Comparison of ENCODE assay signal across 5 cellular contexts in the genomic region with DNA sequence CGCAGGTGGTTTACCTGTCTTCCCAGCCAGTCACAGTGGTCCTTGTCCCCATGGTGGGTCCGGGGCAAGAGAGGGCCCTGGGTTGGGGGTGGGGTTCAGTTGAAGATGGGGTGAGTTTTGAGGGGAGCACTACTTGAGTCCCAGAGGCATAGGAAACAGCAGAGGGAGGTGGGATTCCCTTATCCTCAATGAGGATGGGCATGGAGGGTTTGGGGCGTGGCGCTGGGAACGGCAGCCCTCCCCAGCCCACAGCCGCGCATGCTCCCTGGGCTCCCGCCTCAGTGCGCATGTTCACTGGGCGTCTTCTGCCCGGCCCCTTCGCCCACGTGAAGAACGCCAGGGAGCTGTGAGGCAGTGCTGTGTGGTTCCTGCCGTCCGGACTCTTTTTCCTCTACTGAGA. TPM values are rescaled to one million over a fixed set of nuclear protein-coding genes. Genes with fewer than 3 reads are reported as not detected.
"Had no signal": no experiment of that assay in that cellular context is flagged by ENCODE, and none has a peak within 500 bp of the region (broad histone marks: within the 10 kb centered on the region; RNA-seq: fewer than 3 reads in every experiment).

Gene GAGE12E, plus strand, starts transcription at position 301 of the 400 bp plus-strand sequence. CDS start 1,155 bp downstream, outside the sequence.

RNA-seq across cellular contexts. Expression of gene GAGE12E, which starts in this region (rescaled TPM):
- total RNA-seq: HepG2, HT-29, HT1080, IMR-90 had no signal
- polyA plus RNA-seq: HepG2, IgD-negative memory B cell, IMR-90 had no signal
